In the genomic region with DNA sequence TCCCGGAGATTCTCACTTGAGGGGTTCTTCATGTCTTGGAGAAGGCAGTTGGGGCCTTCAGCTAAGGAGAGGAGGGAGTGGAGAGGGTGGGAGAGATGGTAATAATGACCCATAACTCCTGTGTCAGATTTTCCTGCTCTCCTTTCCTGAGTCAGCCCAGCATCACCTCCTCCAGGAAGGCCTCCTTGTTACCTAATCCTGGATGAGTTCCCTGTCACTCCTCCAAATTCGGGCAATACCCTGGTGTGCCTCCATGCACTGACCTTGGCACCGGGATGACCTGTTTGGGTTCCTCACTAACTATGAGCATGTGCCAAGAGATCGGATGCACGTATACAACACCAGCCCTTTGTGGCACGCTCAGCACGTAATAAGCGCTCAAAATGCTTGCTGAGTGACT, we compare ENCODE assay signal across 2 cellular contexts.
TF ChIP-seq lines count a peak whose summit lies in the region.

No MANE protein-coding gene starts in this region.

TF ChIP-seq in K562, 482 proteins besides CTCF, POLR2A, EP300 and RAD21:
- TF ChIP-seq SIN3B (IDR thresholded peaks at IDR 0.05; ENCODE audit: low read depth) (no peak), HDAC8 (tag; IDR thresholded peaks at IDR 0.05) (no peak), ZNF316 (IDR thresholded peaks at IDR 0.05) (no peak), SNIP1 (IDR thresholded peaks at IDR 0.05; ENCODE audit: low read depth) (no peak), ZFP36 (IDR thresholded peaks at IDR 0.05; ENCODE audit: low read depth, low read length, partially characterized antibody) (peak; percentile 84), RBM25 (IDR thresholded peaks at IDR 0.05; ENCODE audit: low read depth, low read length, severe bottlenecking) (peak; percentile 54), ZNF239 (CRISPR knock-in tag; IDR thresholded peaks at IDR 0.05) (no peak), ZNF512 (tag; IDR thresholded peaks at IDR 0.05) (no peak)

TF ChIP-seq in H1, 55 proteins besides CTCF, POLR2A, EP300 and RAD21:
- no peak for TF ChIP-seq NRF1 (IDR thresholded peaks at IDR 0.05; ENCODE audit: low read depth, low read length)
- TF ChIP-seq HDAC2 (IDR thresholded peaks at IDR 0.05; ENCODE audit: borderline replicate concordance in 1 of 2, low read depth in 2 of 2, low read length in 2 of 2), result no peak
- no peak for TF ChIP-seq CHD7 (IDR thresholded peaks at IDR 0.05; ENCODE audit: insufficient replicate concordance, low read length)
- no peak for TF ChIP-seq RFX5 (IDR thresholded peaks at IDR 0.05; ENCODE audit: borderline replicate concordance, low read depth, low read length)
- TF ChIP-seq BACH1 (IDR thresholded peaks at IDR 0.05; ENCODE audit: low read length), result no peak
- no peak for TF ChIP-seq POU5F1 (IDR thresholded peaks at IDR 0.05; ENCODE audit: low read depth, low read length)
- no peak for TF ChIP-seq SIX5 (IDR thresholded peaks at IDR 0.05; ENCODE audit: low read depth, low read length)
- TF ChIP-seq RBBP5 (IDR thresholded peaks at IDR 0.05; ENCODE audit: borderline replicate concordance, low read depth, low read length), result no peak
- no peak for TF ChIP-seq SIRT6 (IDR thresholded peaks at IDR 0.05; ENCODE audit: low read length)
- TF ChIP-seq EGR1 (IDR thresholded peaks at IDR 0.05; ENCODE audit: borderline replicate concordance, low read depth, low read length), result no peak
- no peak for TF ChIP-seq SP1 (IDR thresholded peaks at IDR 0.05; ENCODE audit: low read depth, low read length)
- TF ChIP-seq ATF2 (IDR thresholded peaks at IDR 0.05; ENCODE audit: low read length), result no peak
- no peak for TF ChIP-seq KDM1A (IDR thresholded peaks at IDR 0.05; ENCODE audit: borderline replicate concordance, low read length)
- TF ChIP-seq TAF7 (optimal IDR thresholded peaks at IDR 0.05; ENCODE audit: borderline replicate concordance, low read depth, low read length), result no peak
- no peak for TF ChIP-seq CEBPB (IDR thresholded peaks at IDR 0.05; ENCODE audit: low read depth, low read length)
- no peak for TF ChIP-seq JUND (IDR thresholded peaks at IDR 0.05; ENCODE audit: low read length)
- no peak for TF ChIP-seq TCF12 (IDR thresholded peaks at IDR 0.05; ENCODE audit: low read depth, low read length)
- no peak for TF ChIP-seq CHD1 (IDR thresholded peaks at IDR 0.05; ENCODE audit: low read depth, low read length)
- no peak for TF ChIP-seq CBX8 (IDR thresholded peaks at IDR 0.05; ENCODE audit: borderline replicate concordance, low read depth, low read length)
- no peak for TF ChIP-seq TBP (IDR thresholded peaks at IDR 0.05; ENCODE audit: low read depth, low read length)
